19 cellular contexts compared by ENCODE assay signal in genomic region chr5:15510816-15511215, GRCh38. TPM values are rescaled to one million over a fixed set of nuclear protein-coding genes. Genes with fewer than 3 reads are reported as not detected.
A peak's percentile ranks its signal among the peaks of the same experiment; 100 is the strongest.
DNase-seq lines count a peak whose midpoint lies in the region; ATAC-seq and TF ChIP-seq lines count a peak whose summit lies in the region.
"Had no signal": no experiment of that assay in that cellular context is flagged by ENCODE, and none has a peak within 500 bp of the region (broad histone marks: within the 10 kb centered on the region; RNA-seq: fewer than 3 reads in every experiment).

No MANE protein-coding gene starts in this region.

- peak overlapping the region; percentile 72 for H3K4me2 ChIP-seq in skeletal muscle satellite cell (ENCODE audit: low read length)

- H3K9me3 ChIP-seq in heart right ventricle, result no peaks in the 10 kb centered on the region
- no peaks in the 10 kb centered on the region for H3K9me3 ChIP-seq in skeletal muscle satellite cell (replicated peaks; ENCODE audit: low read length)
- H3K9me3 ChIP-seq: stomach, uterus had no signal

- H3K4me3 ChIP-seq in heart right ventricle, result no peak overlapping the region
- H3K4me3 ChIP-seq in skeletal muscle satellite cell (ENCODE audit: low read length), result peak overlapping the region; percentile 30
- H3K4me3 ChIP-seq: SK-N-MC, stomach, uterus had no signal

- WGBS in heart right ventricle, 2 donors, result 57 to 66% methylated on average over 3 of the region's 3 CpGs

- TF ChIP-seq CTCF in heart right ventricle (IDR thresholded peaks at IDR 0.05), result no peak

- H3K27me3 ChIP-seq in heart right ventricle, result no peaks in the 10 kb centered on the region
- no peaks in the 10 kb centered on the region for H3K27me3 ChIP-seq in skeletal muscle satellite cell (ENCODE audit: control insufficient read depth, insufficient read depth, low read length)
- H3K27me3 ChIP-seq: stomach, uterus had no signal

- H3K9ac ChIP-seq in skeletal muscle satellite cell (ENCODE audit: low read depth, low read length), result peak overlapping the region; percentile 15

- intact Hi-C loops in Right ventricle myocardium inferior (cut with DNase I), result no loop called here
- intact Hi-C loops in heart right ventricle (cut with DNase I), result no loop called here

- CTCF ChIA-PET in HEK293T (lab: Yijun Ruan, JAX), result interaction anchor here (0.9 kb wide), 1 partner anchor 172 kb away, joined by 3 read pairs; no protein-coding TSS in a partner anchor

- H3K36me3 ChIP-seq in heart right ventricle (no peaks in the 10 kb centered on the region), skeletal muscle satellite cell (ENCODE audit: insufficient read depth, low read length) (no peaks in the 10 kb centered on the region)
- H3K36me3 ChIP-seq: stomach, uterus had no signal

- DNase-seq in Right ventricle myocardium inferior (ENCODE audit: missing footprints) (no peak), heart right ventricle (no peak), T1000 (lab: John Stamatoyannopoulos, UW) (peak; percentile 16), fibroblast of peridontal ligament (ENCODE audit: extremely low read depth) (peak; percentile 67), HEK293T (ENCODE audit: extremely low spot score) (no peak)
- DNase-seq: activated CD4-positive, alpha-beta T cell treated with anti-CD3 and anti-CD28 coated beads, Interleukin-2, amount 50 U/mL, for 1 hour; activated T-cell treated with anti-CD3 and anti-CD28 coated beads, Interleukin-2, amount 50 U/mL, for 1 hour; CD8-positive, alpha-beta T cell; cerebellar nuclear complex; glutamatergic neuron; NCI-H2029; NCI-H524; retina; stomach; uterus had no signal

- no peak overlapping the region for H3K27ac ChIP-seq in heart right ventricle
- H3K27ac ChIP-seq: SK-N-MC, stomach, uterus had no signal

- ATAC-seq in Right ventricle myocardium inferior, result peak; percentile 34
- no peak for ATAC-seq in heart right ventricle
- ATAC-seq in HG03469 (IDR thresholded peaks at IDR 0.05; ENCODE audit: unreplicated experiment), result no peak
- no peak for ATAC-seq in GM19324 (IDR thresholded peaks at IDR 0.05; ENCODE audit: low FRiP score, unreplicated experiment)
- ATAC-seq: CD8-positive, alpha-beta T cell had no signal

- POLR2A ChIA-PET in HEK293T (lab: Yijun Ruan, JAX), result no interaction called here

- H3K4me1 ChIP-seq in heart right ventricle (peaks cover 0 to 76% (median 25%) of the 10 kb centered on the region in 9 donors), skeletal muscle satellite cell (ENCODE audit: control insufficient read depth, insufficient read depth, low read length) (peaks cover 27% of the 10 kb centered on the region)

TF ChIP-seq in HEK293T, 16 proteins besides CTCF, POLR2A, EP300 and RAD21:
- no peak for TF ChIP-seq FOXK2 (IDR thresholded peaks at IDR 0.05)
- TF ChIP-seq FOXM1 (IDR thresholded peaks at IDR 0.05; ENCODE audit: borderline replicate concordance), result no peak
- TF ChIP-seq BHLHE40 (IDR thresholded peaks at IDR 0.05; ENCODE audit: borderline replicate concordance), result no peak

RNA-seq across cellular contexts. Expression of gene FBXL7, which starts 10.8 kb away (rescaled TPM):
- total RNA-seq in Right ventricle myocardium inferior (17.8 TPM), heart right ventricle (10 to 100 TPM; 10.5 to 33.4 (median 23.6) TPM)
- polyA plus RNA-seq in heart right ventricle, result 1 to 10 TPM; 8.7 to 9.3 TPM
- total RNA-seq in skeletal muscle satellite cell (2012; rRNA removed), result 3.5 and 4.8 TPM in 2 replicates
- total RNA-seq: CD8-positive, alpha-beta T cell had no signal

Comparison
In these comparisons a context has a peak if more than half of its experiments do, and no peak if none do; other contexts are left out.
1. DNase-seq: peak in T1000 (single experiment) and fibroblast of peridontal ligament (single experiment); none in Right ventricle myocardium inferior (single experiment), heart right ventricle (0 of 2) and HEK293T (single experiment).